In genomic region chr7:158828343-158829020, GRCh38 we compare ENCODE assay signal across 1 cellular context.
TF ChIP-seq lines count a peak whose summit lies in the region.

No MANE protein-coding gene starts in this region.

TF ChIP-seq in K562, 482 proteins besides CTCF, POLR2A, EP300 and RAD21 (continued from another document and continues in another):
- TF ChIP-seq PATZ1 (CRISPR knock-in tag; IDR thresholded peaks at IDR 0.05; ENCODE audit: borderline replicate concordance), result no peak
- TF ChIP-seq MAFK (IDR thresholded peaks at IDR 0.05; ENCODE audit: low read length), result no peak
- no peak for TF ChIP-seq MYNN (IDR thresholded peaks at IDR 0.05)
- TF ChIP-seq MYNN (CRISPR knock-in tag; IDR thresholded peaks at IDR 0.05), result no peak
- TF ChIP-seq ZNF76 (CRISPR knock-in tag; IDR thresholded peaks at IDR 0.05; ENCODE audit: borderline replicate concordance), result no peak
- TF ChIP-seq CBFA2T3 (IDR thresholded peaks at IDR 0.05), result no peak
- no peak for TF ChIP-seq CCNT2 (IDR thresholded peaks at IDR 0.05; ENCODE audit: borderline replicate concordance, extremely low read depth, insufficient read length, low read depth, low read length)
- no peak for TF ChIP-seq PURB (CRISPR knock-in tag; IDR thresholded peaks at IDR 0.05; ENCODE audit: low read depth)
- 0 out of 4 replicates have a peak, but pooled peaks have one; percentile 7 to 25 for TF ChIP-seq SIN3A (IDR thresholded peaks at IDR 0.05; ENCODE audit: borderline replicate concordance in 2 of 2, control insufficient read depth in 1 of 2, low read depth in 2 of 2, low read length in 2 of 2)
- no peak for TF ChIP-seq JUN (IDR thresholded peaks at IDR 0.05; ENCODE audit: borderline replicate concordance, low read depth, low read length)
- TF ChIP-seq JUN (CRISPR knock-in tag; IDR thresholded peaks at IDR 0.05; ENCODE audit: borderline replicate concordance), result no peak
- TF ChIP-seq BCL6 (CRISPR knock-in tag; IDR thresholded peaks at IDR 0.05), result no peak
- TF ChIP-seq NCOA4 (IDR thresholded peaks at IDR 0.05; ENCODE audit: partially characterized antibody), result no peak
- TF ChIP-seq NFIC (IDR thresholded peaks at IDR 0.05), result peak; percentile 29
- no peak for TF ChIP-seq HBP1 (CRISPR knock-in tag; IDR thresholded peaks at IDR 0.05)
- TF ChIP-seq POLR3A (IDR thresholded peaks at IDR 0.05; ENCODE audit: borderline replicate concordance, extremely low read depth, insufficient read depth, insufficient read length), result no peak
- TF ChIP-seq HDAC2 (IDR thresholded peaks at IDR 0.05), result no peak
- TF ChIP-seq SPI1 (IDR thresholded peaks at IDR 0.05; ENCODE audit: borderline replicate concordance, low read depth, low read length), result 0 out of 2 replicates have a peak, but pooled peaks have one; percentile 22
- TF ChIP-seq ZBTB7A (IDR thresholded peaks at IDR 0.05; ENCODE audit: borderline replicate concordance, control insufficient read depth, low read depth, low read length), result peak; percentile 80
- no peak for TF ChIP-seq HEY1 (CRISPR knock-in tag; IDR thresholded peaks at IDR 0.05; ENCODE audit: borderline replicate concordance)
- peak in 1 of 3 experiments; percentile 1 for TF ChIP-seq YY1 (IDR thresholded peaks at IDR 0.05; ENCODE audit: borderline replicate concordance in 1 of 3, control insufficient read depth in 1 of 3, extremely low read depth in 1 of 3, insufficient read depth in 3 of 3, insufficient read length in 1 of 3, insufficient replicate concordance in 2 of 3, low read depth in 1 of 3, low read length in 2 of 3)
- TF ChIP-seq E2F4 (CRISPR knock-in tag; IDR thresholded peaks at IDR 0.05; ENCODE audit: low read depth), result peak; percentile 71; the same call in 1 of the 2 replicates
- no peak for TF ChIP-seq SRSF1 (IDR thresholded peaks at IDR 0.05; ENCODE audit: low read depth, low read length)
- TF ChIP-seq SMARCE1 (IDR thresholded peaks at IDR 0.05), result no peak
- no peak for TF ChIP-seq HMG20B (CRISPR knock-in tag; IDR thresholded peaks at IDR 0.05)
- TF ChIP-seq MIER1 (IDR thresholded peaks at IDR 0.05; ENCODE audit: low read depth), result no peak
- TF ChIP-seq STAT5A (IDR thresholded peaks at IDR 0.05; ENCODE audit: borderline replicate concordance, low read length), result no peak
- no peak for TF ChIP-seq ZBTB43 (CRISPR knock-in tag; IDR thresholded peaks at IDR 0.05)
- TF ChIP-seq TARDBP (IDR thresholded peaks at IDR 0.05), result no peak
- no peak for TF ChIP-seq IRF1 (CRISPR knock-in tag; IDR thresholded peaks at IDR 0.05; ENCODE audit: borderline replicate concordance)
- 0 out of 2 replicates have a peak, but pooled peaks have one; percentile 96 for TF ChIP-seq RERE (CRISPR knock-in tag; IDR thresholded peaks at IDR 0.05; ENCODE audit: borderline replicate concordance)
- no peak for TF ChIP-seq CEBPB (tag; IDR thresholded peaks at IDR 0.05)
- peak; percentile 87; the same call in 1 of the 2 replicates for TF ChIP-seq PHB (CRISPR knock-in tag; IDR thresholded peaks at IDR 0.05)
- TF ChIP-seq MNT (conservative IDR thresholded peaks at IDR 0.05), result peak in 1 of 2 experiments; percentile 23; a peak in 3 of 4 replicates
- 0 out of 2 replicates have a peak, but pooled peaks have one; percentile 17 for TF ChIP-seq FOXP4 (CRISPR knock-in tag; IDR thresholded peaks at IDR 0.05; ENCODE audit: borderline replicate concordance)
- TF ChIP-seq ZBTB9 (CRISPR knock-in tag; IDR thresholded peaks at IDR 0.05), result peak; percentile 57; the same call in 1 of the 2 replicates
- no peak for TF ChIP-seq ZNF124 (CRISPR knock-in tag; IDR thresholded peaks at IDR 0.05)
- peak; percentile 60 for TF ChIP-seq ZFX (CRISPR knock-in tag; IDR thresholded peaks at IDR 0.05)
- TF ChIP-seq ZC3H8 (IDR thresholded peaks at IDR 0.05), result no peak
- TF ChIP-seq E2F1 (CRISPR knock-in tag; IDR thresholded peaks at IDR 0.05), result 0 out of 2 replicates have a peak, but pooled peaks have one; percentile 28
- no peak for TF ChIP-seq MED1 (CRISPR knock-in tag; IDR thresholded peaks at IDR 0.05; ENCODE audit: borderline replicate concordance)
- TF ChIP-seq ZC3H11A (IDR thresholded peaks at IDR 0.05; ENCODE audit: low read depth, low read length), result no peak
- TF ChIP-seq KAT2B (IDR thresholded peaks at IDR 0.05; ENCODE audit: low read depth, low read length), result no peak
